Comparison of ENCODE assay signal across 8 cellular contexts in the genomic region with DNA sequence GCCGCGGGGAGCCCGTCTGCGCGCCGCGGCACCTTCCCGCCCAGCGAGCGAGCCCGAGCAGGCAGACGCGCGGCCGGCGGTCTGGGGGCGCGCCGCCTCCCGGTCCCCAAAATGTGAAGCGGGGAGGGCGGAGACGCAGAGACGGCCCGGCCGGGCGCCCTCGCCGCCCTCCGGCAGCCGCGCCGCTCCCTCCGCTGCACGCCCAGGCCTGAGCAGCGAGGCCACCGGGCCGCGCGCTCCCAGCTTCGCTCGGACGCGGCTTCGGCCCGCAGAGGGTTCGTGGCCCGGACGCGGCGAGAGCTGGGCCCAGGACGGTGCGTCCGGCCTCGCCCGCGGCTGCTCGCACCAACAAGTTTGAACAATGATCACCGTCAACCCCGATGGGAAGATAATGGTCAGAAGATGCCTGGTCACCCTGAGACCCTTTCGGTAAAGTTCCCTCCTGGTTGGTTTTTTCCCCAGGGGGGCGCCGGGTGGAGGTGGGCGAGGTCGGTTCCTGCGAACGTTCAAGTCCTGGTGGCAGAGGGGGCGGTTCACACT. TPM values are rescaled to one million over a fixed set of nuclear protein-coding genes. Genes with fewer than 3 reads are reported as not detected.
DNase-seq lines count a peak whose midpoint lies in the region; ATAC-seq and TF ChIP-seq lines count a peak whose summit lies in the region.

No MANE protein-coding gene starts in this region.

- CTCF ChIA-PET in activated naive CD4-positive, alpha-beta T cell treated with anti-CD3 and anti-CD28 coated beads, Interleukin-2, amount 10 ng/mL, durations not matched to agents 7 days and 5 days (lab: Charles Lee): interaction anchor here (1.0 to 6.2 kb wide), 10 partner anchors 19 to 403 kb away, joined by 3 to 66 read pairs (median 3); no protein-coding TSS in a partner anchor

- TF ChIP-seq CTCF in kidney epithelial cell (IDR thresholded peaks at IDR 0.05; ENCODE audit: insufficient read depth, low read length, poor library complexity, severe bottlenecking) (no peak), GM13976 (IDR thresholded peaks at IDR 0.05; ENCODE audit: borderline replicate concordance, control extremely low read depth, extremely low read depth, insufficient read depth, missing control alignments) (no peak)

- peak; percentile 6 for DNase-seq in stimulated activated CD4-positive, alpha-beta T cell treated with anti-CD3 and anti-CD28 coated beads, Interleukin-4, amount 100 ng/mL, for 1 hour
- DNase-seq in stimulated activated CD4-positive, alpha-beta T cell treated with anti-CD3 and anti-CD28 coated beads, Interleukin-1b, Interleukin-23, amount 100 ng/mL, for 48 hours: no peak
- DNase-seq in activated naive CD4-positive, alpha-beta T cell treated with anti-CD3 and anti-CD28 coated beads, Interleukin-2, amount 10 ng/mL, durations not matched to agents 7 days and 5 days: peak; percentile 36
- no peak for DNase-seq in kidney epithelial cell (ENCODE audit: low read depth)
- DNase-seq in aorta: no peak
- no peak for DNase-seq in NCI-H1092 (lab: John Stamatoyannopoulos, UW)
- no peak for DNase-seq in GM13976 (ENCODE audit: low spot score)

- peaks cover 7% of the 10 kb centered on the region for H3K4me1 Mint-ChIP-seq in activated naive CD4-positive, alpha-beta T cell treated with anti-CD3 and anti-CD28 coated beads, Interleukin-2, amount 10 ng/mL, durations not matched to agents 7 days and 5 days

- no peak overlapping the region for H3K27ac ChIP-seq in aorta (ENCODE audit: low read depth in 1 of 2, low read length in 2 of 2)

- peaks cover 83% of the 10 kb centered on the region for H3K27me3 Mint-ChIP-seq in activated naive CD4-positive, alpha-beta T cell treated with anti-CD3 and anti-CD28 coated beads, Interleukin-2, amount 10 ng/mL, durations not matched to agents 7 days and 5 days

- no peak for ATAC-seq in aorta (ENCODE audit: low FRiP score)
- ATAC-seq in GM21723 (IDR thresholded peaks at IDR 0.05; ENCODE audit: unreplicated experiment): no peak

- no peaks in the 10 kb centered on the region for H3K4me1 ChIP-seq in aorta (ENCODE audit: control insufficient read depth in 1 of 2, insufficient read depth in 2 of 2, low read length in 2 of 2)

- H3K36me3 Mint-ChIP-seq in activated naive CD4-positive, alpha-beta T cell treated with anti-CD3 and anti-CD28 coated beads, Interleukin-2, amount 10 ng/mL, durations not matched to agents 7 days and 5 days: no peaks in the 10 kb centered on the region

- H3K9me3 Mint-ChIP-seq in activated naive CD4-positive, alpha-beta T cell treated with anti-CD3 and anti-CD28 coated beads, Interleukin-2, amount 10 ng/mL, durations not matched to agents 7 days and 5 days: no peaks in the 10 kb centered on the region

- in situ Hi-C loops in GM13976 (cut with MboI; ENCODE audit: low sequenced_read_pairs, unreplicated experiment): loop anchor here (10.0 to 25.0 kb wide), 2 partner anchors 196 to 394 kb away; no protein-coding TSS in a partner anchor

- H3K9me3 ChIP-seq in aorta (ENCODE audit: control insufficient read depth, low read length): no peaks in the 10 kb centered on the region

- H3K4me3 ChIP-seq in kidney epithelial cell (ENCODE audit: low read depth, low read length) (peak overlapping the region; percentile 43), aorta (ENCODE audit: low read length in 2 of 2) (peak overlapping the region; percentile 22 to 52)

- H3K27me3 ChIP-seq in kidney epithelial cell (ENCODE audit: control insufficient read depth, insufficient read depth, low read length) (peaks cover 18% of the 10 kb centered on the region), aorta (ENCODE audit: control insufficient read depth in 1 of 2, insufficient read depth in 2 of 2, low read length in 1 of 2) (no peaks in the 10 kb centered on the region)

- no peak overlapping the region for H3K27ac Mint-ChIP-seq in activated naive CD4-positive, alpha-beta T cell treated with anti-CD3 and anti-CD28 coated beads, Interleukin-2, amount 10 ng/mL, durations not matched to agents 7 days and 5 days

- 0 to 1% methylated on average over 41 to 68 of the region's 68 CpGs for WGBS in aorta, 2 donors

- intact Hi-C loops in aorta (cut with DNase I): loop anchor here (2.0 kb wide), 3 partner anchors 188 to 198 kb away; no protein-coding TSS in a partner anchor

- H3K36me3 ChIP-seq in kidney epithelial cell (ENCODE audit: control insufficient read depth, insufficient read depth, low read length) (no peaks in the 10 kb centered on the region), aorta (ENCODE audit: control insufficient read depth in 1 of 2, insufficient read depth in 2 of 2, low read length in 1 of 2) (no peaks in the 10 kb centered on the region)

- peak overlapping the region; percentile 35 for H3K4me3 Mint-ChIP-seq in activated naive CD4-positive, alpha-beta T cell treated with anti-CD3 and anti-CD28 coated beads, Interleukin-2, amount 10 ng/mL, durations not matched to agents 7 days and 5 days

RNA-seq across cellular contexts. Expression of a gene that starts 0.5 kb away (rescaled TPM):
- total RNA-seq in kidney epithelial cell (4.8 and 5.1 TPM in 2 replicates), aorta (under 1 TPM; 0.51 to 0.55 TPM)
- not detected for polyA plus RNA-seq in aorta

Comparison
In these comparisons a context has a peak if more than half of its experiments do, and no peak if none do; other contexts are left out.
1. DNase-seq: peak in stimulated activated CD4-positive, alpha-beta T cell treated with anti-CD3 and anti-CD28 coated beads, Interleukin-4, amount 100 ng/mL, for 1 hour (single experiment) and activated naive CD4-positive, alpha-beta T cell treated with anti-CD3 and anti-CD28 coated beads, Interleukin-2, amount 10 ng/mL, durations not matched to agents 7 days and 5 days (single experiment); none in stimulated activated CD4-positive, alpha-beta T cell treated with anti-CD3 and anti-CD28 coated beads, Interleukin-1b, Interleukin-23, amount 100 ng/mL, for 48 hours (single experiment), kidney epithelial cell (single experiment), aorta (0 of 2), NCI-H1092 (single experiment) and GM13976 (single experiment).